Comparison of ENCODE assay signal across 27 cellular contexts in genomic region chr5:159877087-159877486, GRCh38. TPM values are rescaled to one million over a fixed set of nuclear protein-coding genes. Genes with fewer than 3 reads are reported as not detected.
"Had no signal": no experiment of that assay in that cellular context is flagged by ENCODE, and none has a peak within 500 bp of the region (broad histone marks: within the 10 kb centered on the region; RNA-seq: fewer than 3 reads in every experiment).

No MANE protein-coding gene starts in this region.

- H3K36me3 Mint-ChIP-seq: activated CD4-positive, alpha-beta memory T cell treated with anti-CD3 and anti-CD28 coated beads for 36 hours; activated naive CD4-positive, alpha-beta T cell treated with anti-CD3 and anti-CD28 coated beads, Interleukin-2, amount 10 ng/mL, durations not matched to agents 7 days and 5 days; activated naive CD8-positive, alpha-beta T cell treated with anti-CD3 and anti-CD28 coated beads, Interleukin-2, amount 10 ng/mL, durations not matched to agents 7 days and 5 days; natural killer cell; stimulated activated effector memory CD8-positive, alpha-beta T cell treated with anti-CD3 and anti-CD28 coated beads, Interleukin-12 subunit alpha, Interleukin-12 subunit beta, amount 100 ng/mL, for 72 hours had no signal

- DNase-seq: activated CD4-positive, alpha-beta memory T cell treated with anti-CD3 and anti-CD28 coated beads for 36 hours; activated CD4-positive, alpha-beta T cell treated with anti-CD3 and anti-CD28 coated beads, Interleukin-2, amount 10 ng/mL, durations not matched to agents 24 days and 14 days; activated CD8-positive, alpha-beta memory T cell treated with anti-CD3 and anti-CD28 coated beads, Interleukin-2, amount 50 U/mL, for 4 hours; activated gamma-delta T cell; activated naive CD4-positive, alpha-beta T cell treated with anti-CD3 and anti-CD28 coated beads, Interleukin-2, amount 10 ng/mL, durations not matched to agents 7 days and 5 days; activated naive CD8-positive, alpha-beta T cell treated with anti-CD3 and anti-CD28 coated beads, Interleukin-2, amount 10 ng/mL, durations not matched to agents 7 days and 5 days; activated T-cell treated with anti-CD3 and anti-CD28 coated beads, Interleukin-2, amount 50 U/mL, for 1 hour; endodermal cell; foreskin keratinocyte; heart right ventricle; lower lobe of right lung; mesendoderm; natural killer cell; stimulated activated CD4-positive, alpha-beta T cell treated with anti-CD3 and anti-CD28 coated beads, Interleukin-12 subunit alpha, Interleukin-12 subunit beta, amount 100 ng/mL, for 4 hours; stimulated activated CD4-positive, alpha-beta T cell treated with anti-CD3 and anti-CD28 coated beads, Interleukin-4, amount 100 ng/mL, for 24 hours; stimulated activated naive CD8-positive, alpha-beta T cell treated with anti-CD3 and anti-CD28 coated beads, Interleukin-15, amount 100 ng/mL, for 72 hours; SW 1271; T-helper 9 cell had no signal

- H3K4me3 Mint-ChIP-seq: activated CD4-positive, alpha-beta memory T cell treated with anti-CD3 and anti-CD28 coated beads for 36 hours; activated CD4-positive, alpha-beta T cell treated with anti-CD3 and anti-CD28 coated beads, Interleukin-2, amount 10 ng/mL, durations not matched to agents 24 days and 14 days; activated naive CD4-positive, alpha-beta T cell treated with anti-CD3 and anti-CD28 coated beads, Interleukin-2, amount 10 ng/mL, durations not matched to agents 7 days and 5 days; activated naive CD8-positive, alpha-beta T cell treated with anti-CD3 and anti-CD28 coated beads, Interleukin-2, amount 10 ng/mL, durations not matched to agents 7 days and 5 days; central memory CD8-positive, alpha-beta T cell; dendritic cell treated with granulocyte-macrophage colony-stimulating factor and Interleukin-4, amounts not matched to agents 40 ng/mL and 50 ng/mL, for 4 days; endodermal cell; natural killer cell; stimulated activated effector memory CD8-positive, alpha-beta T cell treated with anti-CD3 and anti-CD28 coated beads, Interleukin-12 subunit alpha, Interleukin-12 subunit beta, amount 100 ng/mL, for 72 hours; stimulated activated naive CD8-positive, alpha-beta T cell treated with anti-CD3 and anti-CD28 coated beads, Interleukin-15, amount 100 ng/mL, for 72 hours; T-helper 1 cell treated with Interleukin-12 subunit alpha and Interleukin-12 subunit beta and Interleukin-4 antibody, amounts not matched to agents 30 μg/mL and 1 μg/mL, for 36 hours had no signal

- H3K27ac ChIP-seq: foreskin keratinocyte had no signal

- H3K36me3 ChIP-seq: esophagus muscularis mucosa, heart right ventricle, lower lobe of right lung, thyroid gland had no signal

- H3K9me3 ChIP-seq: esophagus muscularis mucosa, heart right ventricle, lower lobe of right lung, thyroid gland had no signal

- H3K27me3 ChIP-seq: foreskin keratinocyte, heart right ventricle, thyroid gland had no signal

- H3K9me3 Mint-ChIP-seq: activated CD4-positive, alpha-beta memory T cell treated with anti-CD3 and anti-CD28 coated beads for 36 hours; activated CD4-positive, alpha-beta T cell treated with anti-CD3 and anti-CD28 coated beads, Interleukin-2, amount 10 ng/mL, durations not matched to agents 24 days and 14 days; activated naive CD4-positive, alpha-beta T cell treated with anti-CD3 and anti-CD28 coated beads, Interleukin-2, amount 10 ng/mL, durations not matched to agents 7 days and 5 days; activated naive CD8-positive, alpha-beta T cell treated with anti-CD3 and anti-CD28 coated beads, Interleukin-2, amount 10 ng/mL, durations not matched to agents 7 days and 5 days; central memory CD8-positive, alpha-beta T cell; dendritic cell treated with granulocyte-macrophage colony-stimulating factor and Interleukin-4, amounts not matched to agents 40 ng/mL and 50 ng/mL, for 4 days; endodermal cell; natural killer cell; stimulated activated effector memory CD8-positive, alpha-beta T cell treated with anti-CD3 and anti-CD28 coated beads, Interleukin-12 subunit alpha, Interleukin-12 subunit beta, amount 100 ng/mL, for 72 hours; stimulated activated naive CD8-positive, alpha-beta T cell treated with anti-CD3 and anti-CD28 coated beads, Interleukin-15, amount 100 ng/mL, for 72 hours; T-helper 1 cell treated with Interleukin-12 subunit alpha and Interleukin-12 subunit beta and Interleukin-4 antibody, amounts not matched to agents 30 μg/mL and 1 μg/mL, for 36 hours had no signal

- ATAC-seq: activated CD4-positive, CD25-positive, alpha-beta regulatory T cell treated with anti-CD3 and anti-CD28 coated beads, Interleukin-2, amount 50 U/mL, for 24 hours; foreskin keratinocyte; natural killer cell; stimulated activated effector memory CD8-positive, alpha-beta T cell treated with anti-CD3 and anti-CD28 coated beads, Interleukin-12 subunit alpha, Interleukin-12 subunit beta, amount 100 ng/mL, for 72 hours; stimulated activated naive CD8-positive, alpha-beta T cell treated with anti-CD3 and anti-CD28 coated beads, Interleukin-15, amount 100 ng/mL, for 72 hours had no signal

- H3K27ac Mint-ChIP-seq: activated CD4-positive, alpha-beta memory T cell treated with anti-CD3 and anti-CD28 coated beads for 36 hours; activated CD4-positive, alpha-beta T cell treated with anti-CD3 and anti-CD28 coated beads, Interleukin-2, amount 10 ng/mL, durations not matched to agents 24 days and 14 days; activated naive CD4-positive, alpha-beta T cell treated with anti-CD3 and anti-CD28 coated beads, Interleukin-2, amount 10 ng/mL, durations not matched to agents 7 days and 5 days; activated naive CD8-positive, alpha-beta T cell treated with anti-CD3 and anti-CD28 coated beads, Interleukin-2, amount 10 ng/mL, durations not matched to agents 7 days and 5 days; dendritic cell treated with granulocyte-macrophage colony-stimulating factor and Interleukin-4, amounts not matched to agents 40 ng/mL and 50 ng/mL, for 4 days; endodermal cell; natural killer cell; stimulated activated effector memory CD8-positive, alpha-beta T cell treated with anti-CD3 and anti-CD28 coated beads, Interleukin-12 subunit alpha, Interleukin-12 subunit beta, amount 100 ng/mL, for 72 hours; stimulated activated naive CD8-positive, alpha-beta T cell treated with anti-CD3 and anti-CD28 coated beads, Interleukin-15, amount 100 ng/mL, for 72 hours; T-helper 1 cell treated with Interleukin-12 subunit alpha and Interleukin-12 subunit beta and Interleukin-4 antibody, amounts not matched to agents 30 μg/mL and 1 μg/mL, for 36 hours had no signal

- H3K4me3 ChIP-seq: esophagus muscularis mucosa, heart right ventricle, lower lobe of right lung, thyroid gland had no signal

- H3K4me1 Mint-ChIP-seq: activated CD4-positive, alpha-beta T cell treated with anti-CD3 and anti-CD28 coated beads, Interleukin-2, amount 10 ng/mL, durations not matched to agents 24 days and 14 days; activated naive CD4-positive, alpha-beta T cell treated with anti-CD3 and anti-CD28 coated beads, Interleukin-2, amount 10 ng/mL, durations not matched to agents 7 days and 5 days; activated naive CD8-positive, alpha-beta T cell treated with anti-CD3 and anti-CD28 coated beads, Interleukin-2, amount 10 ng/mL, durations not matched to agents 7 days and 5 days; central memory CD8-positive, alpha-beta T cell; natural killer cell; stimulated activated effector memory CD8-positive, alpha-beta T cell treated with anti-CD3 and anti-CD28 coated beads, Interleukin-12 subunit alpha, Interleukin-12 subunit beta, amount 100 ng/mL, for 72 hours had no signal

- H3K4me1 ChIP-seq: foreskin keratinocyte had no signal

RNA-seq across cellular contexts. Expression of gene ADRA1B, which starts 39.2 kb away (rescaled TPM):
- total RNA-seq: activated CD4-positive, alpha-beta memory T cell treated with anti-CD3 and anti-CD28 coated beads for 36 hours; activated CD4-positive, alpha-beta T cell treated with anti-CD3 and anti-CD28 coated beads, Interleukin-2, amount 10 ng/mL, durations not matched to agents 24 days and 14 days; activated CD8-positive, alpha-beta memory T cell treated with anti-CD3 and anti-CD28 coated beads for 36 hours; activated naive CD8-positive, alpha-beta T cell treated with anti-CD3 and anti-CD28 coated beads, Interleukin-2, amount 10 ng/mL, durations not matched to agents 7 days and 5 days; mononuclear cell; natural killer cell had no signal
